ENCODE assay signal across 23 cellular contexts in the genomic region with DNA sequence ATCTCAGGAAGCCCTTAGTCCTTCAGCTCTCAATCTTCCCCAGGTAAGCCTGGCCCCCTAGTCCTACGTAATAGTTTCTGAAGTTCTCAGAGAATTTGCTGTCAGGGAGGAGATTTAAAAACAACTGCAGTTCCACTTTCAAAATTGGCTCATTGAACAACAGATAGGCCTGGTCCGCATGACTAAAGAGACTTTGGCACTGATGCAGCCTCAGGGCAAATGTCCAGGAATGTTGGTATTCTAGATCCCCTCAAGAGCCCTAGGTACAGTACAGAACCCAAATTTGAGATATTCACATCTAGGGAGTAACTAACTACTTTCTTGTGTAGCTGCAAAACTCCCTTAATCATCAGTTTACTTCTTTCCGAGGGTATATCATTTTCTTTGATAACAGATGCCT.
"Had no signal": no experiment of that assay in that cellular context is flagged by ENCODE, and none has a peak within 500 bp of the region (broad histone marks: within the 10 kb centered on the region; RNA-seq: fewer than 3 reads in every experiment).

No MANE protein-coding gene starts in this region.

- H3K27ac ChIP-seq: left ventricle myocardium inferior, ovary, right atrium auricular region, skin epidermis, stomach, testis, tibial artery, uterus had no signal

- H3K36me3 ChIP-seq: left ventricle myocardium inferior, ovary, right atrium auricular region, stomach, tibial artery, uterus had no signal

- H3K4me1 ChIP-seq: left ventricle myocardium inferior, right atrium auricular region, stomach, testis, tibial artery, uterus had no signal

- DNase-seq: hypothalamus; immature natural killer cell; left ventricle myocardium inferior; midbrain; mucosa of descending colon; naive thymus-derived CD4-positive, alpha-beta T cell; ovary; stimulated activated CD4-positive, alpha-beta T cell treated with anti-CD3 and anti-CD28 coated beads, Interleukin-12 subunit alpha, Interleukin-12 subunit beta, amount 100 ng/mL, for 4 hours; stimulated activated CD4-positive, alpha-beta T cell treated with anti-CD3 and anti-CD28 coated beads, Interleukin-15, amount 100 ng/mL, for 24 hours; stimulated activated CD4-positive, alpha-beta T cell treated with anti-CD3 and anti-CD28 coated beads, Interleukin-2, amount 100 ng/mL, for 24 hours; stimulated activated CD4-positive, alpha-beta T cell treated with anti-CD3 and anti-CD28 coated beads, Interleukin-4, amount 100 ng/mL, for 1 hour; stimulated activated naive B cell treated with anti-CD40 and anti-IgM and Interleukin-4, amounts not matched to agents 10 μg/mL and 1 μg/mL and 100 μg/mL, for 72 hours; stimulated activated naive CD8-positive, alpha-beta T cell treated with anti-CD3 and anti-CD28 coated beads, Interleukin-15, Interleukin-2, amounts not matched to agents 100 U/mL and 50 U/mL, for 24 hours; stomach; testis; tibial artery; uterus had no signal

- H3K27me3 ChIP-seq: ovary, right atrium auricular region, stomach, testis, tibial artery, uterus had no signal

- ATAC-seq: mucosa of descending colon; naive thymus-derived CD4-positive, alpha-beta T cell; natural killer cell treated with Interleukin-12 subunit alpha and Interleukin-12 subunit beta and Interleukin-15 and Interleukin-18, amount 100 ng/mL, for 72 hours; sciatic nerve; stimulated activated naive B cell treated with anti-CD40 and anti-IgM and Interleukin-4, amounts not matched to agents 10 μg/mL and 1 μg/mL and 100 μg/mL, for 72 hours; stimulated activated naive CD8-positive, alpha-beta T cell treated with anti-CD3 and anti-CD28 coated beads, Interleukin-15, Interleukin-2, amounts not matched to agents 100 U/mL and 50 U/mL, for 24 hours had no signal

- FAIRE-seq: islet of Langerhans had no signal

- H3K9me3 ChIP-seq: mucosa of descending colon, ovary, right atrium auricular region, testis, tibial artery, uterus had no signal

- H3K4me3 ChIP-seq: left ventricle myocardium inferior, lung, mucosa of descending colon, ovary, right atrium auricular region, skin epidermis, stomach, testis, tibial artery, uterus had no signal
